Comparison of ENCODE assay signal across 9 cellular contexts in genomic region chr12:132622437-132623071, GRCh38. TPM values are rescaled to one million over a fixed set of nuclear protein-coding genes. Genes with fewer than 3 reads are reported as not detected.
A peak's percentile ranks its signal among the peaks of the same experiment; 100 is the strongest.
DNase-seq lines count a peak whose midpoint lies in the region; ATAC-seq, FAIRE-seq and TF ChIP-seq lines count a peak whose summit lies in the region.
"Had no signal": no experiment of that assay in that cellular context is flagged by ENCODE, and none has a peak within 500 bp of the region (broad histone marks: within the 10 kb centered on the region; RNA-seq: fewer than 3 reads in every experiment).

No MANE protein-coding gene starts in this region.

- DNase-seq in DND-41 (peak; percentile 32), RWPE1 (ENCODE audit: low spot score) (peak; percentile 50), fibroblast of lung (ENCODE audit: low read depth in 2 of 2) (peak; percentile 83 to 86), non-pigmented ciliary epithelial cell (ENCODE audit: low read depth) (peak; percentile 71), NCI-H2081 treated with DMSO at 0.1 percent for 48 hours (lab: John Stamatoyannopoulos, UW) (no peak), NK-92 (lab: John Stamatoyannopoulos, UW; ENCODE audit: unreplicated experiment) (no peak), GM12892 (ENCODE audit: insufficient read length) (no peak)
- DNase-seq in activated naive CD4-positive, alpha-beta T cell treated with anti-CD3 and anti-CD28 coated beads, Interleukin-2, amount 50 U/mL, for 16 hours = no peak

- FAIRE-seq in GM12892 (lab: Jason Lieb, UNC) = no peak
- FAIRE-seq: islet of Langerhans had no signal

- H3K27me3 ChIP-seq in DND-41 (ENCODE audit: insufficient read depth, low read length, poor library complexity) (no peaks in the 10 kb centered on the region), fibroblast of lung (ENCODE audit: control insufficient read depth, insufficient read depth, low read length) (peaks cover 13% of the 10 kb centered on the region)

- H3K4me3 ChIP-seq in DND-41 (ENCODE audit: low read depth in 1 of 2, low read length in 2 of 2) (no peak overlapping the region), fibroblast of lung (replicated peaks in 1 of 4; ENCODE audit: control extremely low read depth in 1 of 4, insufficient read depth in 1 of 4, low read depth in 3 of 4, low read length in 4 of 4) (no peak overlapping the region)

- H3K27ac ChIP-seq in DND-41 (ENCODE audit: low read length) (no peak overlapping the region), RWPE1 (peak overlapping the region; percentile 58), fibroblast of lung (ENCODE audit: insufficient read depth, low read length) (peak overlapping the region; percentile 61)

- peaks cover 47% of the 10 kb centered on the region for H3K36me3 ChIP-seq in DND-41 (ENCODE audit: insufficient read depth, low read length)
- peaks cover 13% of the 10 kb centered on the region for H3K36me3 ChIP-seq in fibroblast of lung (ENCODE audit: control insufficient read depth, insufficient read depth, low read length)

- H3K79me2 ChIP-seq in DND-41 (ENCODE audit: insufficient read depth, low read length) (no peaks in the 10 kb centered on the region), fibroblast of lung (ENCODE audit: control insufficient read depth, insufficient read depth, low read length) (no peaks in the 10 kb centered on the region)

- no peak for TF ChIP-seq POLR2A in GM12892 (IDR thresholded peaks at IDR 0.05; ENCODE audit: low read depth, low read length)

- CTCF ChIA-PET in RWPE1 (lab: Yijun Ruan, JAX) = interaction anchor here (0.7 to 2.6 kb wide), 6 partner anchors 12 to 208 kb away, joined by 3 to 6 read pairs (median 3); partner anchors contain the start of gene LRCOL1

- H2AFZ ChIP-seq in DND-41 (ENCODE audit: low read depth, low read length) (no peak overlapping the region), fibroblast of lung (ENCODE audit: low read length) (peak overlapping the region; percentile 32)

- TF ChIP-seq CTCF in DND-41 (IDR thresholded peaks at IDR 0.05; ENCODE audit: borderline replicate concordance, extremely low read depth, low read length, poor library complexity, severe bottlenecking) (no peak), RWPE1 (conservative IDR thresholded peaks at IDR 0.05; ENCODE audit: low read depth) (no peak), fibroblast of lung (conservative IDR thresholded peaks at IDR 0.05 in 1 of 2, IDR thresholded peaks at IDR 0.05 in 1 of 2; ENCODE audit: low read depth in 1 of 2, low read length in 2 of 2) (no peak)

- H3K9me3 ChIP-seq in DND-41 (ENCODE audit: insufficient read depth, low read length, severe bottlenecking) = peaks cover 3% of the 10 kb centered on the region
- H3K9me3 ChIP-seq in fibroblast of lung (ENCODE audit: control insufficient read depth, insufficient read depth, low read depth, low read length) = no peaks in the 10 kb centered on the region

- peaks cover 15% of the 10 kb centered on the region for H4K20me1 ChIP-seq in DND-41 (ENCODE audit: insufficient read depth, low read length)
- H4K20me1 ChIP-seq in fibroblast of lung (ENCODE audit: control insufficient read depth, extremely low read depth, insufficient read depth, low read length) = no peaks in the 10 kb centered on the region

- ATAC-seq in DND-41 (ENCODE audit: insufficient read depth, low read depth) = 0 out of 3 replicates have a peak, but pooled peaks have one; percentile 10

- H3K9ac ChIP-seq in DND-41 (ENCODE audit: low read depth, low read length) = no peak overlapping the region
- no peak overlapping the region for H3K9ac ChIP-seq in fibroblast of lung (ENCODE audit: insufficient read depth, low read length)

- H3K4me2 ChIP-seq in DND-41 (ENCODE audit: insufficient read depth, low read length) (no peak overlapping the region), fibroblast of lung (ENCODE audit: extremely low read depth, insufficient read depth, low read length) (peak overlapping the region; percentile 72)

- POLR2A ChIA-PET in RWPE1 (lab: Yijun Ruan, JAX; ENCODE audit: low non-redundant PET) = no interaction called here

- no peaks in the 10 kb centered on the region for H3K4me1 ChIP-seq in DND-41 (ENCODE audit: insufficient read depth, low read length)
- H3K4me1 ChIP-seq in fibroblast of lung (ENCODE audit: control insufficient read depth, extremely low read depth, insufficient read depth, low read length) = peaks cover 14% of the 10 kb centered on the region

RNA-seq across cellular contexts. Expression of gene P2RX2, which starts 4.0 kb away (rescaled TPM):
- total RNA-seq in fibroblast of lung = not detected in 2 replicates
- polyA plus RNA-seq in fibroblast of lung = not detected in 2 replicates
- not detected in 2 replicates for polyA plus RNA-seq in fibroblast of lung (2012)
- not detected in 2 replicates for polyA minus RNA-seq in fibroblast of lung (ENCODE audit: low replicate concordance)
- not detected for polyA plus RNA-seq in GM12892 (2012; ENCODE audit: missing spikeins)

RNA-seq across cellular contexts. Expression of gene LRCOL1, which starts 12.2 kb away (rescaled TPM):
- 0.17 TPM in 1 of 2 replicates, not detected in the other for total RNA-seq in fibroblast of lung
- polyA plus RNA-seq in fibroblast of lung = 0.15 TPM in 1 of 2 replicates, not detected in the other
- polyA plus RNA-seq in fibroblast of lung (2012) = 0.28 TPM in 1 of 2 replicates, not detected in the other
- not detected in 2 replicates for polyA minus RNA-seq in fibroblast of lung (ENCODE audit: low replicate concordance)
- not detected for polyA plus RNA-seq in GM12892 (2012; ENCODE audit: missing spikeins)

Comparison
In these comparisons a context has a peak if more than half of its experiments do, and no peak if none do; other contexts are left out.
1. DNase-seq: peak in DND-41 (single experiment), RWPE1 (single experiment), fibroblast of lung (2 of 2) and non-pigmented ciliary epithelial cell (single experiment); none in NCI-H2081 treated with DMSO at 0.1 percent for 48 hours (single experiment), NK-92 (single experiment), GM12892 (single experiment) and activated naive CD4-positive, alpha-beta T cell treated with anti-CD3 and anti-CD28 coated beads, Interleukin-2, amount 50 U/mL, for 16 hours (single experiment).